ENCODE assay signal across 24 cellular contexts in genomic region chr1:94456736-94457135, GRCh38.
"Had no signal": no experiment of that assay in that cellular context is flagged by ENCODE, and none has a peak within 500 bp of the region (broad histone marks: within the 10 kb centered on the region; RNA-seq: fewer than 3 reads in every experiment).

No MANE protein-coding gene starts in this region.

- H3K36me3 ChIP-seq: adrenal gland had no signal

- H3K4me2 ChIP-seq: PC-9 had no signal

- H3K9me3 ChIP-seq: adrenal gland, body of pancreas had no signal

- DNase-seq: activated CD4-positive, alpha-beta memory T cell treated with anti-CD3 and anti-CD28 coated beads, Interleukin-2, amount 10 ng/mL, durations not matched to agents 7 days and 5 days; activated CD4-positive, alpha-beta T cell treated with anti-CD3 and anti-CD28 coated beads for 36 hours; activated CD4-positive, alpha-beta T cell treated with anti-CD3 and anti-CD28 coated beads, Interleukin-2, amount 50 U/mL, for 1 hour; activated naive CD4-positive, alpha-beta T cell treated with anti-CD3 and anti-CD28 coated beads, Interleukin-2, amount 50 U/mL, for 16 hours; activated naive CD8-positive, alpha-beta T cell treated with anti-CD3 and anti-CD28 coated beads, Interleukin-2, amount 10 ng/mL, durations not matched to agents 7 days and 5 days; activated T-cell treated with anti-CD3 and anti-CD28 coated beads for 4 hours; activated T-cell treated with anti-CD3 and anti-CD28 coated beads, Interleukin-2, amount 50 U/mL, for 48 hours; adrenal gland; aorta; body of pancreas; cerebellar nuclear complex; Kasumi-1; KBM-7; NCI-H1092; NCI-H1417 treated with DMSO at 0.1 percent for 48 hours; NCI-H1694; NCI-H2029; NCI-H2107; NCI-H524; PC-9; SIG-M5; T-helper 1 cell; WERI-Rb-1 had no signal

- H2AFZ ChIP-seq: PC-9 had no signal

- H3K4me1 ChIP-seq: adrenal gland had no signal

- H3K4me3 ChIP-seq: adrenal gland, body of pancreas, cardiac muscle cell, PC-9 had no signal

- ATAC-seq: activated CD4-positive, alpha-beta T cell treated with anti-CD3 and anti-CD28 coated beads for 36 hours; body of pancreas had no signal

- H3K27ac ChIP-seq: adrenal gland, body of pancreas, cardiac muscle cell, PC-9, WERI-Rb-1 had no signal

- H3K27me3 ChIP-seq: adrenal gland, body of pancreas, cardiac muscle cell had no signal
